ENCODE assay signal across 12 cellular contexts in the genomic region with DNA sequence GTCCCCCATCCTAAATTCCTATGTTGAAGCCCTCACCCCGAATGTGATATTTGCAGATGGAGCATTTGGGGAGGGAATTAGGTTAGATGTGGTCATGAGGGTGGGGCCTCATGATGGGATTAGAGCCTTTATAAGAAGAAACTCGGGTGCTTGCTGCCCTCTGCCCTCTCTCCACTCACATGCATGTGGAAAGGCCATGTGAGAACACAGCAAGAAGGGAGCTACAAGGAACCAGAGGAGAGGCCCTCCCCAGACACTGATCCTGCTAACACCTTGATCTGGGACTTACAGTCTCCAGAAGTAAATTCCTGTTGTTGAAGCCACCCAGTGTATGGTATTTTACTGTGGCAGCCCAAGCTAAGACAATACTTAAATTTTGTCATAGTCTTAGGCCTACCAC.
"Had no signal": no experiment of that assay in that cellular context is flagged by ENCODE, and none has a peak within 500 bp of the region (broad histone marks: within the 10 kb centered on the region; RNA-seq: fewer than 3 reads in every experiment).

No MANE protein-coding gene starts in this region.

- ATAC-seq: activated CD4-positive, CD25-positive, alpha-beta regulatory T cell treated with anti-CD3 and anti-CD28 coated beads, Interleukin-2, amount 50 U/mL, for 24 hours; pancreas had no signal

- H3K9me3 Mint-ChIP-seq: neural crest cell, type B pancreatic cell had no signal

- H3K4me3 Mint-ChIP-seq: neural crest cell, type B pancreatic cell had no signal

- H3K36me3 Mint-ChIP-seq: type B pancreatic cell had no signal

- H3K27ac ChIP-seq: pancreas, skin epidermis had no signal

- H3K4me1 Mint-ChIP-seq: neural crest cell had no signal

- H3K27me3 Mint-ChIP-seq: type B pancreatic cell had no signal

- DNase-seq: activated effector memory CD4-positive, alpha-beta T cell treated with Interleukin-2 at 50 U/mL for 16 hours; central memory CD4-positive, alpha-beta T cell; effector CD4-positive, alpha-beta T cell; hippocampal formation; pancreas; retina; T-helper 2 cell had no signal

- H3K27ac Mint-ChIP-seq: type B pancreatic cell had no signal

- H3K4me3 ChIP-seq: coronary artery, pancreas, skin epidermis had no signal

- H3K9me3 ChIP-seq: pancreas had no signal

- H3K27me3 ChIP-seq: pancreas had no signal
